ENCODE assay signal across 8 cellular contexts in genomic region chr7:65770473-65771163, GRCh38.
A peak's percentile ranks its signal among the peaks of the same experiment; 100 is the strongest.
DNase-seq lines count a peak whose midpoint lies in the region; ATAC-seq and TF ChIP-seq lines count a peak whose summit lies in the region.
"Not testable (repeated sequence)": the region's sequence is repeated elsewhere in the genome, so short reads cannot be mapped to it uniquely, and the experiment has no call there.

No MANE protein-coding gene starts in this region.

- peak overlapping the region; percentile 83 to 84 for H3K27ac ChIP-seq in left lung

- not testable (repeated sequence) for H3K27me3 ChIP-seq in left lung

- intact Hi-C loops in left lung (cut with DNase I), result not testable (repeated sequence)

- not testable (repeated sequence) for H3K4me1 ChIP-seq in left lung

- CTCF ChIA-PET in activated CD4-positive, alpha-beta T cell treated with anti-CD3 and anti-CD28 coated beads, Interleukin-2, amount 10 ng/mL, durations not matched to agents 7 days and 5 days (lab: Charles Lee), result not testable (repeated sequence)

- DNase-seq in CD1c-positive myeloid dendritic cell (ENCODE audit: extremely low spot score) (peak; percentile 96), NCI-H526 treated with DMSO at 0.1 percent for 48 hours (lab: John Stamatoyannopoulos, UW) (peak; percentile 72), cortex of kidney (lab: John Stamatoyannopoulos, UW) (peak; percentile 37), left lung (peak; percentile 97 to 98)
- DNase-seq in activated CD4-positive, alpha-beta T cell treated with anti-CD3 and anti-CD28 coated beads, Interleukin-2, amount 10 ng/mL, durations not matched to agents 7 days and 5 days, result peak; percentile 95
- DNase-seq in stimulated activated CD4-positive, alpha-beta T cell treated with anti-CD3 and anti-CD28 coated beads, Interleukin-2, amount 100 ng/mL, for 4 hours (ENCODE audit: low read depth), result peak; percentile 91

- POLR2A ChIA-PET in activated CD4-positive, alpha-beta T cell treated with anti-CD3 and anti-CD28 coated beads, Interleukin-2, amount 10 ng/mL, durations not matched to agents 7 days and 5 days (lab: Charles Lee), result not testable (repeated sequence)

- H3K27ac Mint-ChIP-seq in activated CD4-positive, alpha-beta T cell treated with anti-CD3 and anti-CD28 coated beads, Interleukin-2, amount 10 ng/mL, durations not matched to agents 7 days and 5 days, result peak overlapping the region; percentile 93

- not testable (repeated sequence) for TF ChIP-seq CTCF in left lung (IDR thresholded peaks at IDR 0.05)

- not testable (repeated sequence) for H3K27me3 Mint-ChIP-seq in activated CD4-positive, alpha-beta T cell treated with anti-CD3 and anti-CD28 coated beads, Interleukin-2, amount 10 ng/mL, durations not matched to agents 7 days and 5 days

- not testable (repeated sequence) for H3K9me3 ChIP-seq in left lung

- peak overlapping the region; percentile 78 to 98 for H3K4me3 ChIP-seq in left lung

- not testable (repeated sequence) for H3K36me3 Mint-ChIP-seq in activated CD4-positive, alpha-beta T cell treated with anti-CD3 and anti-CD28 coated beads, Interleukin-2, amount 10 ng/mL, durations not matched to agents 7 days and 5 days (ENCODE audit: low read depth)

- ATAC-seq in GM19351 (IDR thresholded peaks at IDR 0.05; ENCODE audit: unreplicated experiment) (peak; percentile 98), HG03469 (IDR thresholded peaks at IDR 0.05; ENCODE audit: unreplicated experiment) (peak; percentile 95), left lung (peak; percentile 99)

- H3K4me3 Mint-ChIP-seq in activated CD4-positive, alpha-beta T cell treated with anti-CD3 and anti-CD28 coated beads, Interleukin-2, amount 10 ng/mL, durations not matched to agents 7 days and 5 days, result peak overlapping the region; percentile 87

- H3K4me1 Mint-ChIP-seq in activated CD4-positive, alpha-beta T cell treated with anti-CD3 and anti-CD28 coated beads, Interleukin-2, amount 10 ng/mL, durations not matched to agents 7 days and 5 days, result not testable (repeated sequence)

- H3K9me3 Mint-ChIP-seq in activated CD4-positive, alpha-beta T cell treated with anti-CD3 and anti-CD28 coated beads, Interleukin-2, amount 10 ng/mL, durations not matched to agents 7 days and 5 days, result not testable (repeated sequence)

- not testable (repeated sequence) for H3K36me3 ChIP-seq in left lung

Comparison
In these comparisons a context has a peak if more than half of its experiments do, and no peak if none do; other contexts are left out.
1. Peak in every context shown above with its lines: DNase-seq, ATAC-seq, H3K4me3 ChIP-seq and H3K27ac ChIP-seq.
2. DNase-seq: peak in every context shown above with its lines; median percentile 98 in left lung; 96 in CD1c-positive myeloid dendritic cell; 95 in activated CD4-positive, alpha-beta T cell treated with anti-CD3 and anti-CD28 coated beads, Interleukin-2, amount 10 ng/mL, durations not matched to agents 7 days and 5 days; 91 in stimulated activated CD4-positive, alpha-beta T cell treated with anti-CD3 and anti-CD28 coated beads, Interleukin-2, amount 100 ng/mL, for 4 hours; 72 in NCI-H526 treated with DMSO at 0.1 percent for 48 hours; 37 in cortex of kidney.